ENCODE assay signal across 28 cellular contexts in the genomic region with DNA sequence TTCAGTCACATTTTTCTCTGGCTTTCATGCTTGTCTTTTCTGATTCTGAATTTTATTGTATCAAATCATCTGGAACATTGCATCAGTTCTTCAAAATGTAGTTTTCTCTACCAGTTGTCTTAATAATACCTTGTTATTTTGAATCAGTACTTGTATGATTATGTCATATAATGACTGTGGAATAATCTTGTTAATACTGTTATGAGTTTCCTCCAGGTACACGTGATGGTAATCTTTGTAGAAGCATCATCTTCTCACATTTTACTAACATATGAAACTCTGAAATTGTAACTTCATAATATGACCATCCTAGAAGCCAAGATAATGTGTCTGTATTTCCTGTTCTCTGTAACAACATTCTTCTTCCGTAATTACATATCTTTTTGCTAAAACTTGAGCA.
"Had no signal": no experiment of that assay in that cellular context is flagged by ENCODE, and none has a peak within 500 bp of the region (broad histone marks: within the 10 kb centered on the region; RNA-seq: fewer than 3 reads in every experiment).

No MANE protein-coding gene starts in this region.

- H3K36me3 ChIP-seq: lower lobe of right lung, pancreas, transverse colon, upper lobe of right lung, uterus had no signal

- H3K4me3 Mint-ChIP-seq: immature natural killer cell; memory B cell; stimulated activated memory B cell treated with anti-CD40 and anti-IgM and Interleukin-4, amounts not matched to agents 10 μg/mL and 1 μg/mL and 100 μg/mL, for 72 hours; stimulated activated naive CD8-positive, alpha-beta T cell treated with anti-CD3 and anti-CD28 coated beads, Interleukin-15, Interleukin-2, amounts not matched to agents 100 ng/mL and 50 ng/mL, for 24 hours had no signal

- H3K27ac Mint-ChIP-seq: immature natural killer cell; memory B cell; stimulated activated memory B cell treated with anti-CD40 and anti-IgM and Interleukin-4, amounts not matched to agents 10 μg/mL and 1 μg/mL and 100 μg/mL, for 72 hours; stimulated activated naive CD8-positive, alpha-beta T cell treated with anti-CD3 and anti-CD28 coated beads, Interleukin-15, Interleukin-2, amounts not matched to agents 100 ng/mL and 50 ng/mL, for 24 hours had no signal

- DNase-seq: dermis blood vessel endothelial cell; effector memory CD4-positive, alpha-beta T cell; foreskin melanocyte; glutamatergic neuron; hypothalamus; immature natural killer cell; islet precursor cell; left colon; left ventricle myocardium superior; lower lobe of right lung; mucosa of descending colon; naive B cell; occipital lobe; pancreas; retina; stimulated activated CD4-positive, alpha-beta T cell treated with anti-CD3 and anti-CD28 coated beads, Interleukin-12 subunit alpha, Interleukin-12 subunit beta, amount 100 ng/mL, for 4 hours; stimulated activated CD4-positive, alpha-beta T cell treated with anti-CD3 and anti-CD28 coated beads, Interleukin-1b, Interleukin-23, amount 100 ng/mL, for 48 hours; stimulated activated CD4-positive, alpha-beta T cell treated with anti-CD3 and anti-CD28 coated beads, Interleukin-4, amount 100 ng/mL, for 1 hour; transverse colon; upper lobe of right lung; uterus had no signal

- H3K36me3 Mint-ChIP-seq: memory B cell; stimulated activated memory B cell treated with anti-CD40 and anti-IgM and Interleukin-4, amounts not matched to agents 10 μg/mL and 1 μg/mL and 100 μg/mL, for 72 hours had no signal

- FAIRE-seq: pancreas had no signal

- H3K27ac ChIP-seq: coronary artery, esophagus muscularis mucosa, lower lobe of right lung, pancreas, suprapubic skin, transverse colon, upper lobe of right lung, uterus had no signal

- H3K27me3 ChIP-seq: esophagus muscularis mucosa, pancreas, suprapubic skin, transverse colon, upper lobe of right lung, uterus had no signal

- H3K27me3 Mint-ChIP-seq: memory B cell; naive B cell; stimulated activated memory B cell treated with anti-CD40 and anti-IgM and Interleukin-4, amounts not matched to agents 10 μg/mL and 1 μg/mL and 100 μg/mL, for 72 hours; stimulated activated naive CD8-positive, alpha-beta T cell treated with anti-CD3 and anti-CD28 coated beads, Interleukin-15, Interleukin-2, amounts not matched to agents 100 ng/mL and 50 ng/mL, for 24 hours had no signal

- H3K4me1 Mint-ChIP-seq: memory B cell; stimulated activated memory B cell treated with anti-CD40 and anti-IgM and Interleukin-4, amounts not matched to agents 10 μg/mL and 1 μg/mL and 100 μg/mL, for 72 hours had no signal

- H3K9me3 Mint-ChIP-seq: immature natural killer cell; memory B cell; naive B cell; stimulated activated memory B cell treated with anti-CD40 and anti-IgM and Interleukin-4, amounts not matched to agents 10 μg/mL and 1 μg/mL and 100 μg/mL, for 72 hours; stimulated activated naive CD8-positive, alpha-beta T cell treated with anti-CD3 and anti-CD28 coated beads, Interleukin-15, Interleukin-2, amounts not matched to agents 100 ng/mL and 50 ng/mL, for 24 hours had no signal

- H3K4me3 ChIP-seq: coronary artery, esophagus muscularis mucosa, lower lobe of right lung, mucosa of descending colon, pancreas, smooth muscle cell, suprapubic skin, transverse colon, upper lobe of right lung, uterus had no signal

- H3K9me3 ChIP-seq: esophagus muscularis mucosa, lower lobe of right lung, mucosa of descending colon, pancreas, suprapubic skin, transverse colon, upper lobe of right lung, uterus had no signal

- H3K4me2 ChIP-seq: smooth muscle cell had no signal

- ATAC-seq: left colon; lower lobe of right lung; mucosa of descending colon; stimulated activated memory B cell treated with anti-CD40 and anti-IgM and Interleukin-4, amounts not matched to agents 10 μg/mL and 1 μg/mL and 100 μg/mL, for 72 hours had no signal

- H3K4me1 ChIP-seq: lower lobe of right lung, pancreas, suprapubic skin, transverse colon, upper lobe of right lung had no signal
